Comparison of ENCODE assay signal across 1 cellular context in the genomic region with DNA sequence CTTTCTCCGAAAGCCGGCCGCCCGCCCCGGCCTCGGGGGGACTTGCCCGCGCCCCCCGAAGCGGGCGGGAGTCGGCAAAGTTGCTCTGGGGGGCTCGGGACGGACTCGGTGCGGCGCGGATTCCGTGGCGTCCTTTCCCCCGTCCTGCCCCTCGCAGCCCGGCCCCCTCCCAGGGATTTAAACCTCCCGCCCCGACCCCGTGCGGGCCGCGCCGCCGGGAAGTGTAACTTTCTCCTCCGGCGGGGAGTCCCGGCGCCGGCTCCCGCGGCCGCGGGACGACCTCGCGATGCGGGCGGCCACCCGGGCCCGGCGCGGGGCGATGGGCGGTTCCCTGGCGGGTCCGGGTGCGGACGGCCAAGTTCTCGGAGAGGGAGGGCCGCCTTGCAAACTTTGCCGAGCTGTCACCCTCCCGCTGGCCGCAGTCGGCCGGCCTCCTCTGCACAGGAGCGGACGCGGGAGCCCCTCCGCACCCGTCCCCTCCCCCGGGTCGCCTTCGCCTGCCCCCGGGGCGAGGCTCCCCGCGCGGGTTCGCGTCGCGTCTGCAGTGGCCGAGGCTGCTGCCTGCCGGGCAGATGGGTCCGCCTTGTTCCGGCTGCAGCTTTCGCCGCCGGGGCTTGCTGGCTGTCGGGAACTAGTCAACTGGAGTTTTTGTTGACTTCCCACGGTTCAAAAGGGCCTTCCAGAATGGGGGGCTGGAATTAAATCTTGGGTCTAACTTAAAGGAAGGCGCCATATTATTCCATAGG.
TF ChIP-seq lines count a peak whose summit lies in the region.

No MANE protein-coding gene starts in this region.

TF ChIP-seq in endothelial cell of umbilical vein, 7 proteins besides CTCF, POLR2A, EP300 and RAD21:
- TF ChIP-seq JUN (IDR thresholded peaks at IDR 0.05; ENCODE audit: borderline replicate concordance, insufficient read depth, insufficient read length, low read depth) (no peak), MYC (IDR thresholded peaks at IDR 0.05; ENCODE audit: low read depth, low read length) (no peak), POLR2AphosphoS5 (IDR thresholded peaks at IDR 0.05; ENCODE audit: insufficient read depth, low read depth, low read length) (peak; percentile 32), EZH2 (IDR thresholded peaks at IDR 0.05; ENCODE audit: borderline replicate concordance, low read depth, low read length, severe bottlenecking) (no peak), FOS (IDR thresholded peaks at IDR 0.05; ENCODE audit: borderline replicate concordance, insufficient read depth, low read length) (no peak)
